7 cellular contexts compared by ENCODE assay signal in the genomic region with DNA sequence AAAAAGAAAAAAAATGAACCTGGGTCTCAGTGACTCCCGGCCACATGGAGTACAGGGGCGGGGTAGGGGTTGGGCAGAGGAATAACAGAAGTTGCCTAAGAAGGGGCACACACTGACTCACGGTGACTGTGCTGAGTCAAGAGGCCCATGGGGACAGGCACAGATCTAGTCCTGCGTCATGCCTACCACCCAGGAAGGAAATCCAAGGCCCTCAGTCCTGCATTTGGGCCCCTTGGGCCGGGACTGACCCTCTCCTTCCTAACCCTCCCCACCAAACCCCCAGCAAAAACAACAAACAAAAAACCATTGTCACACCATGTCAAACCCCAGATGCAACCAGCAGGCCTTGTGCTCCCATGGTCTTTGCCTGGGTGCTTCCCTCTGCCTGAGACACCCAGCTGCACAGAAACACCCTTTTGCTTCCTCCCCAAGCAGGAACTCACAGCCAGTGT. TPM values are rescaled to one million over a fixed set of nuclear protein-coding genes. Genes with fewer than 3 reads are reported as not detected.
DNase-seq lines count a peak whose midpoint lies in the region; ATAC-seq and TF ChIP-seq lines count a peak whose summit lies in the region.

No MANE protein-coding gene starts in this region.

- intact Hi-C loops in ascending aorta (cut with DNase I) (loop anchor here (5.0 kb wide), 1 partner anchor 37 kb away; no protein-coding TSS in a partner anchor), aorta (cut with DNase I) (loop anchor here (5.0 kb wide), 1 partner anchor 37 kb away; no protein-coding TSS in a partner anchor)

- no peak overlapping the region for H3K4me3 ChIP-seq in ascending aorta
- H3K4me3 ChIP-seq in aorta (ENCODE audit: low read length in 2 of 2), result no peak overlapping the region

- H3K9me3 ChIP-seq in ascending aorta, result no peaks in the 10 kb centered on the region
- no peaks in the 10 kb centered on the region for H3K9me3 ChIP-seq in aorta (ENCODE audit: control insufficient read depth, low read length)

- H3K27ac ChIP-seq in ascending aorta (peak overlapping the region; percentile 71 to 81), aorta (ENCODE audit: low read depth in 1 of 2, low read length in 2 of 2) (peak overlapping the region in 1 of 2 donors; percentile 3)

- H3K36me3 ChIP-seq in ascending aorta, result no peaks in the 10 kb centered on the region
- H3K36me3 ChIP-seq in aorta (ENCODE audit: control insufficient read depth in 1 of 2, insufficient read depth in 2 of 2, low read length in 1 of 2), result no peaks in the 10 kb centered on the region

- no peak for TF ChIP-seq CTCF in ascending aorta (IDR thresholded peaks at IDR 0.05)

- H3K4me1 ChIP-seq in ascending aorta (peaks cover 6 to 37% of the 10 kb centered on the region in 2 donors), aorta (ENCODE audit: control insufficient read depth in 1 of 2, insufficient read depth in 2 of 2, low read length in 2 of 2) (peaks cover 0 to 4% of the 10 kb centered on the region in 2 donors)

- ATAC-seq in aorta (ENCODE audit: low FRiP score) (peak; percentile 86), GM21528 (IDR thresholded peaks at IDR 0.05; ENCODE audit: low FRiP score, unreplicated experiment) (no peak), HG03565 (IDR thresholded peaks at IDR 0.05; ENCODE audit: unreplicated experiment) (no peak)

- H3K27me3 ChIP-seq in ascending aorta, result no peaks in the 10 kb centered on the region
- no peaks in the 10 kb centered on the region for H3K27me3 ChIP-seq in aorta (ENCODE audit: control insufficient read depth in 1 of 2, insufficient read depth in 2 of 2, low read length in 1 of 2)

- 28 to 36% methylated on average over 5 of the region's 5 CpGs for WGBS in aorta, 2 donors

- DNase-seq in Kasumi-1 (lab: John Stamatoyannopoulos, UW) (peak; percentile 66 to 81), ascending aorta (ENCODE audit: low spot score in 2 of 2) (peak; percentile 75 to 94), kidney tubule cell (ENCODE audit: low spot score) (peak; percentile 30), aorta (peak; percentile 90 to 91), COR-L47 (lab: John Stamatoyannopoulos, UW) (no peak)

RNA-seq across cellular contexts. Expression of a gene that starts 9.6 kb away (rescaled TPM):
- total RNA-seq in ascending aorta, result 524 TPM
- total RNA-seq in aorta, result 100 to 1,000 TPM; 376 to 423 TPM
- polyA plus RNA-seq in aorta, result 100 to 1,000 TPM in 1 of 2 donors, 10 to 100 TPM in 1; 23.5 to 160 TPM

RNA-seq across cellular contexts. Expression of a gene that starts 21.9 kb away (rescaled TPM):
- total RNA-seq in ascending aorta (not detected), aorta (1 to 10 TPM in 1 of 2 donors, under 1 TPM in 1; 0.48 to 1.0 TPM)
- 1 to 10 TPM in 1 of 2 donors, not detected in 1; 1.0 TPM for polyA plus RNA-seq in aorta
